Comparison of ENCODE assay signal across 8 cellular contexts in genomic region chr5:69188811-69189161, GRCh38. TPM values are rescaled to one million over a fixed set of nuclear protein-coding genes. Genes with fewer than 3 reads are reported as not detected.
DNase-seq lines count a peak whose midpoint lies in the region; ATAC-seq and TF ChIP-seq lines count a peak whose summit lies in the region.

No MANE protein-coding gene starts in this region.

- H3K4me3 ChIP-seq in A673 (ENCODE audit: low read depth, low read length, poor library complexity, severe bottlenecking) (peak overlapping the region; percentile 64), mucosa of rectum (ENCODE audit: low read length in 2 of 2) (peak overlapping the region; percentile 72 to 100)

- H3K27ac Mint-ChIP-seq in MCF 10A (ENCODE audit: low read depth, unreplicated experiment) = peak overlapping the region; percentile 99

- H3K9me3 ChIP-seq in A673 (ENCODE audit: low read depth, low read length, poor library complexity, severe bottlenecking) = no peaks in the 10 kb centered on the region
- no peaks in the 10 kb centered on the region for H3K9me3 ChIP-seq in mucosa of rectum (ENCODE audit: control insufficient read depth in 2 of 2, low read length in 2 of 2)

- H3K27ac ChIP-seq in A673 (ENCODE audit: low read depth, low read length, poor library complexity, severe bottlenecking) = peak overlapping the region; percentile 92
- H3K27ac ChIP-seq in mucosa of rectum (ENCODE audit: low read depth in 2 of 2, low read length in 2 of 2) = peak overlapping the region; percentile 45 to 69

- H3K4me3 Mint-ChIP-seq in MCF 10A (ENCODE audit: unreplicated experiment) = peak overlapping the region; percentile 96

- H3K27me3 ChIP-seq in A673 (replicated peaks; ENCODE audit: insufficient read depth, low read depth, low read length, poor library complexity) (no peaks in the 10 kb centered on the region), mucosa of rectum (ENCODE audit: control insufficient read depth in 2 of 2, insufficient read depth in 2 of 2, low read length in 2 of 2) (no peaks in the 10 kb centered on the region)

- POLR2A ChIA-PET in A673 (lab: Charles Lee; ENCODE audit: low non-redundant PET) (no interaction called here), MCF 10A (lab: Yijun Ruan, JAX) (interaction anchor here (0.8 to 3.7 kb wide), 5 partner anchors 21 to 95 kb away, joined by 3 to 21 read pairs (median 4); partner anchors contain the start of genes CDK7 and SLC30A5)

- no peak for TF ChIP-seq CTCF in A673 (conservative IDR thresholded peaks at IDR 0.05; ENCODE audit: low read depth, low read length)
- TF ChIP-seq CTCF in MCF 10A (IDR thresholded peaks at IDR 0.05; ENCODE audit: unreplicated experiment) = no peak

- no peaks in the 10 kb centered on the region for H3K4me1 ChIP-seq in A673 (ENCODE audit: insufficient read depth, low read length, poor library complexity, severe bottlenecking)
- peaks cover 9% of the 10 kb centered on the region in 2 donors for H3K4me1 ChIP-seq in mucosa of rectum (ENCODE audit: control insufficient read depth in 2 of 2, insufficient read depth in 2 of 2, low read length in 2 of 2)

- ATAC-seq in HG02973 (IDR thresholded peaks at IDR 0.05; ENCODE audit: unreplicated experiment) (peak; percentile 1), GM21390 (IDR thresholded peaks at IDR 0.05; ENCODE audit: unreplicated experiment) (no peak), HG03025 (IDR thresholded peaks at IDR 0.05; ENCODE audit: low FRiP score, unreplicated experiment) (no peak)

- no peaks in the 10 kb centered on the region for H3K9me3 Mint-ChIP-seq in MCF 10A (ENCODE audit: unreplicated experiment)

- peaks cover 6% of the 10 kb centered on the region for H3K36me3 Mint-ChIP-seq in MCF 10A (ENCODE audit: insufficient read depth, unreplicated experiment)

- CTCF ChIA-PET in A673 (lab: Charles Lee) = no interaction called here
- CTCF ChIA-PET in MCF 10A (lab: Yijun Ruan, JAX) = interaction anchor here (0.9 to 1.0 kb wide), 3 partner anchors 13 to 146 kb away, joined by 3 read pairs; no protein-coding TSS in a partner anchor

- H3K27me3 Mint-ChIP-seq in MCF 10A (ENCODE audit: insufficient read depth, unreplicated experiment) = no peaks in the 10 kb centered on the region

- DNase-seq in A673 (ENCODE audit: low spot score) = no peak
- DNase-seq in MCF 10A (ENCODE audit: unreplicated experiment) = no peak
- no peak for DNase-seq in NCI-H2227 (lab: John Stamatoyannopoulos, UW; ENCODE audit: unreplicated experiment)
- DNase-seq in stimulated activated naive CD4-positive, alpha-beta T cell treated with Interleukin-2 at 50 U/mL for 16 hours (lab: John Stamatoyannopoulos, UW) = no peak

- peak overlapping the region; percentile 59 to 74 for H3K9ac ChIP-seq in mucosa of rectum (ENCODE audit: low read depth in 1 of 2, low read length in 2 of 2)

- H3K36me3 ChIP-seq in A673 (ENCODE audit: insufficient read depth, low read length, poor library complexity, severe bottlenecking) (peaks cover 21% of the 10 kb centered on the region), mucosa of rectum (ENCODE audit: control insufficient read depth in 2 of 2, insufficient read depth in 2 of 2, low read length in 2 of 2) (no peaks in the 10 kb centered on the region)

- TSS peak; percentile 95 for BruUV-seq in A673 (replicated peaks; lab: Mats Ljungman, UMichigan)
- BruUV-seq in MCF 10A (replicated peaks; lab: Mats Ljungman, UMichigan) = TSS peak; percentile 91

- H3K4me1 Mint-ChIP-seq in MCF 10A (ENCODE audit: insufficient read depth, unreplicated experiment) = no peaks in the 10 kb centered on the region

- intact Hi-C loops in A673 (cut with micrococcal nuclease; ENCODE audit: unreplicated experiment) (no loop called here), MCF 10A (cut with micrococcal nuclease) (loop anchor here (1.0 to 2.0 kb wide), 2 partner anchors 18 to 95 kb away; no protein-coding TSS in a partner anchor)

RNA-seq across cellular contexts. Expression of gene CENPH, which starts 0.6 kb away (rescaled TPM):
- total RNA-seq in A673 (2021) (56.9 and 68.9 TPM in 2 replicates), MCF 10A (2022) (14.1 and 21.9 TPM in 2 replicates)

RNA-seq across cellular contexts. Expression of gene CCNB1, which starts 21.8 kb away (rescaled TPM):
- total RNA-seq in A673 (2021) (426 and 444 TPM in 2 replicates), MCF 10A (2022) (84.3 and 120 TPM in 2 replicates)

RNA-seq across cellular contexts. Expression of gene CDK7, which starts 45.9 kb away (rescaled TPM):
- total RNA-seq in A673 (2021) = 32.7 and 35.8 TPM in 2 replicates
- total RNA-seq in MCF 10A (2022) = 43.7 and 48.5 TPM in 2 replicates
